In the genomic region with DNA sequence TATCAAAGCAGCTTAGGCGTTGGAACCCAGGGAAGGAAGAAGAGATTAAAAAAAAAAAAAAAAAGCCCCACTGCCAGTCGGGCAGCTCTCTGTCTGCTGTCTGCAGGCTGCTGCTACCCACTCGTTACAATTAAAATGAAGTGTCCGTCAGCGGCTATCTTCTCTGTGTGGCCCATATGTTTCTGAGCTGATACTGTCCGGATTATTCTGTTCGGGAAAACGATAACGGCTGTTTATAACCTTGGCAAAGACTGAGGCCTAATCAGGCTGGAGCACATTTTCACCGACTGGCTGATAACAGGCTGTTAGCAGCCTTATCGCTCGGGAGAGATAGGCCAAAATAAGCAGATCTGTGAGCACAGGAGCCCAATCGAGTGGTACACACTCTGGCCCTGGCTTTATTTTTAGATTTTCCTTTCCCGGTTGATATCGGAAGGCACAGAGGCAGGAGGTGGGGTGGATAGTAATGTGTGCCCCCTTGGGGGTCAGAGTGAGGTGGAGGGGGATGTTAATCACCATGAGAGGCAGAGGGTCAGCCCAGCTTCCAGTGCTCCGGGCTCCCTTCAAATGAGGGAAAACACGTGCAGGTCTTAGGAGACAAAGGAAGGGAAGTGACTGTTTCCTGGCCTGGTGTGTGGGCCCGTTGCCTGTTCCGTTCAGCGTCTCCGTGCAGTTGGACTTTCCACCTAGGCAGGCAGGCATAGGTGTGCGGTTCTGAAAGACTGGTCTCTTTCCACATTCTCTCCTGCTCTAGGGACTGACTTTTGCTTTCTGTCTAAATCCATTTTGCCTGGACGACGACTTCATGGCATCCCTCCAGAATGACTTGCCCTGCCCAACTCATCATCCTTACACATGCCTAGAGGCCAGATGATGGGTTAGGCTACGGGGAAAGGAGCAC, we compare ENCODE assay signal across 8 cellular contexts.
DNase-seq lines count a peak whose midpoint lies in the region; ATAC-seq and TF ChIP-seq lines count a peak whose summit lies in the region.

No MANE protein-coding gene starts in this region.

- H3K4me2 ChIP-seq in PC-3 (ENCODE audit: low read length) (no peak overlapping the region), mesenchymal stem cell (ENCODE audit: low read length, poor library complexity, severe bottlenecking) (no peak overlapping the region)

- TF ChIP-seq POLR2A in tibial nerve (IDR thresholded peaks at IDR 0.05): no peak

- H3K9ac ChIP-seq in PC-3 (ENCODE audit: low read length): no peak overlapping the region
- peak overlapping the region; percentile 61 for H3K9ac ChIP-seq in mesenchymal stem cell (ENCODE audit: low read length)

- H3K4me1 Mint-ChIP-seq in endothelial cell (ENCODE audit: unreplicated experiment) (peaks cover 39% of the 10 kb centered on the region), Caco-2 (ENCODE audit: low read depth, unreplicated experiment) (peaks cover 4% of the 10 kb centered on the region)

- intact Hi-C loops in PC-3 (cut with micrococcal nuclease) (no loop called here), Caco-2 (cut with micrococcal nuclease; ENCODE audit: unreplicated experiment) (no loop called here)

- H3K27me3 Mint-ChIP-seq in endothelial cell (ENCODE audit: unreplicated experiment) (peaks cover 2% of the 10 kb centered on the region), Caco-2 (ENCODE audit: insufficient read depth, unreplicated experiment) (no peaks in the 10 kb centered on the region)

- no peak overlapping the region for H3K18ac ChIP-seq in mesenchymal stem cell (ENCODE audit: low read depth in 1 of 2, low read length in 2 of 2)

- no peaks in the 10 kb centered on the region for H3K36me3 ChIP-seq in PC-3 (ENCODE audit: low read depth, low read length)
- H3K36me3 ChIP-seq in mesenchymal stem cell (ENCODE audit: control insufficient read depth in 1 of 2, insufficient read depth in 2 of 2, low read depth in 1 of 2, low read length in 2 of 2): peaks cover 0 to 3% of the 10 kb centered on the region in 2 experiments
- H3K36me3 ChIP-seq in tibial nerve: no peaks in the 10 kb centered on the region
- H3K36me3 ChIP-seq in SJCRH30: no peaks in the 10 kb centered on the region
- no peaks in the 10 kb centered on the region; the same call in 1 of the 2 replicates for H3K36me3 ChIP-seq in Caco-2 (ENCODE audit: control insufficient read depth, insufficient read depth, low read length)

- H3K27ac Mint-ChIP-seq in endothelial cell (ENCODE audit: unreplicated experiment) (peak overlapping the region; percentile 65), Caco-2 (ENCODE audit: unreplicated experiment) (no peak overlapping the region)

- H3K4me3 Mint-ChIP-seq in endothelial cell (ENCODE audit: unreplicated experiment): no peak overlapping the region
- H3K4me3 Mint-ChIP-seq in Caco-2 (ENCODE audit: unreplicated experiment): no peak overlapping the region

- H3K14ac ChIP-seq in mesenchymal stem cell (ENCODE audit: low read length in 2 of 2): no peak overlapping the region

- no peaks in the 10 kb centered on the region for H4K20me1 ChIP-seq in PC-3 (ENCODE audit: low read length)

- no peak overlapping the region for H4K91ac ChIP-seq in mesenchymal stem cell (ENCODE audit: low read length)

- H3F3A ChIP-seq in PC-3 (ENCODE audit: low read length, unreplicated experiment): peaks cover 7% of the 10 kb centered on the region

- H2BK15ac ChIP-seq in mesenchymal stem cell (ENCODE audit: low read depth, poor library complexity, severe bottlenecking): no peak overlapping the region

- H3K27ac ChIP-seq in PC-3 (ENCODE audit: low read length) (no peak overlapping the region), mesenchymal stem cell (ENCODE audit: low read length, poor library complexity, severe bottlenecking) (no peak overlapping the region), tibial nerve (peak overlapping the region in 3 of 4 donors; percentile 13 to 60 (median 55)), SJCRH30 (no peak overlapping the region)

- POLR2A ChIA-PET in PC-3 (lab: Charles Lee; ENCODE audit: unreplicated experiment) (no interaction called here), Caco-2 (lab: Charles Lee) (no interaction called here)

- no peak overlapping the region for H2AK5ac ChIP-seq in mesenchymal stem cell (ENCODE audit: low read length, severe bottlenecking)

- no peak overlapping the region for H2BK5ac ChIP-seq in mesenchymal stem cell (ENCODE audit: low read depth, low read length, poor library complexity, severe bottlenecking)

- H3K36me3 Mint-ChIP-seq in endothelial cell (ENCODE audit: low read depth, unreplicated experiment) (no peaks in the 10 kb centered on the region), Caco-2 (ENCODE audit: insufficient read depth, unreplicated experiment) (peaks cover 11% of the 10 kb centered on the region)

- no peak overlapping the region for H4K8ac ChIP-seq in mesenchymal stem cell (ENCODE audit: low read length)

- H3K79me2 ChIP-seq in PC-3 (ENCODE audit: low read length): no peaks in the 10 kb centered on the region

- no peak for TF ChIP-seq CTCF in PC-3 (conservative IDR thresholded peaks at IDR 0.05; ENCODE audit: low read depth, low read length)
- TF ChIP-seq CTCF in endothelial cell (IDR thresholded peaks at IDR 0.05; ENCODE audit: unreplicated experiment): no peak
- TF ChIP-seq CTCF in tibial nerve (IDR thresholded peaks at IDR 0.05): no peak
- TF ChIP-seq CTCF in Caco-2 (IDR thresholded peaks at IDR 0.05; ENCODE audit: insufficient read depth in 1 of 2, low read depth in 1 of 2, low read length in 1 of 2, severe bottlenecking in 1 of 2, unreplicated experiment in 1 of 2): no peak

- no peak overlapping the region for H3K23ac ChIP-seq in mesenchymal stem cell (ENCODE audit: low read length in 2 of 2)

- H3K27me3 ChIP-seq in PC-3 (ENCODE audit: low read length): no peaks in the 10 kb centered on the region
- H3K27me3 ChIP-seq in mesenchymal stem cell (ENCODE audit: control insufficient read depth in 1 of 2, insufficient read depth in 1 of 2, low read length in 2 of 2): peaks cover 0 to 2% of the 10 kb centered on the region in 2 experiments
- H3K27me3 ChIP-seq in tibial nerve: no peaks in the 10 kb centered on the region
- H3K27me3 ChIP-seq in SJCRH30: no peaks in the 10 kb centered on the region
- H3K27me3 ChIP-seq in Caco-2 (replicated peaks; ENCODE audit: control insufficient read depth, insufficient read depth, low read length): no peaks in the 10 kb centered on the region

- H3K4me3 ChIP-seq in PC-3 (ENCODE audit: low read length) (no peak overlapping the region), mesenchymal stem cell (ENCODE audit: insufficient read depth in 1 of 2, low read depth in 1 of 2, low read length in 2 of 2) (no peak overlapping the region), tibial nerve (no peak overlapping the region), SJCRH30 (no peak overlapping the region), Caco-2 (ENCODE audit: low read depth, low read length) (no peak overlapping the region)

- no peaks in the 10 kb centered on the region for H3K9me2 ChIP-seq in PC-3 (replicated peaks; ENCODE audit: low read length)

- peaks cover 4% of the 10 kb centered on the region for H3K79me1 ChIP-seq in mesenchymal stem cell (replicated peaks; ENCODE audit: low read length, poor library complexity, severe bottlenecking)

- BruUV-seq in PC-3 (replicated peaks; lab: Mats Ljungman, UMichigan) (no TSS peak), Caco-2 (replicated peaks; lab: Mats Ljungman, UMichigan) (no TSS peak)

- no peaks in the 10 kb centered on the region for H3K9me3 ChIP-seq in PC-3 (ENCODE audit: low read length)
- H3K9me3 ChIP-seq in mesenchymal stem cell (ENCODE audit: control insufficient read depth, low read length): no peaks in the 10 kb centered on the region
- no peaks in the 10 kb centered on the region for H3K9me3 ChIP-seq in tibial nerve
- H3K9me3 ChIP-seq in SJCRH30 (replicated peaks): no peaks in the 10 kb centered on the region
- H3K9me3 ChIP-seq in Caco-2: no peaks in the 10 kb centered on the region

- peaks cover 41% of the 10 kb centered on the region for H3K4me1 ChIP-seq in PC-3 (ENCODE audit: insufficient read depth, low read length)
- peaks cover 3% of the 10 kb centered on the region for H3K4me1 ChIP-seq in mesenchymal stem cell (ENCODE audit: control insufficient read depth, insufficient read depth, low read depth, low read length)
- H3K4me1 ChIP-seq in tibial nerve: peaks cover 0 to 72% (median 6%) of the 10 kb centered on the region in 4 donors
- peaks cover 43% of the 10 kb centered on the region for H3K4me1 ChIP-seq in SJCRH30
- H3K4me1 ChIP-seq in Caco-2: no peaks in the 10 kb centered on the region

- no peak overlapping the region for H3K4ac ChIP-seq in mesenchymal stem cell (ENCODE audit: low read depth in 1 of 2, low read length in 2 of 2)

- ATAC-seq in PC-3 (no peak), GM21526 (IDR thresholded peaks at IDR 0.05; ENCODE audit: low FRiP score, unreplicated experiment) (no peak), GM18870 (IDR thresholded peaks at IDR 0.05; ENCODE audit: unreplicated experiment) (no peak)

- H2BK12ac ChIP-seq in mesenchymal stem cell (ENCODE audit: low read length in 2 of 2): no peak overlapping the region

- no peak overlapping the region for H2AFZ ChIP-seq in PC-3 (ENCODE audit: low read length)
- H2AFZ ChIP-seq in mesenchymal stem cell (ENCODE audit: low read depth, low read length): no peak overlapping the region

- WGBS in mesenchymal stem cell: 79% methylated on average over 25 of the region's 25 CpGs
- 56 to 62% methylated on average over 24 to 25 of the region's 25 CpGs for WGBS in tibial nerve, 2 donors

- peak; percentile 46 for DNase-seq in PC-3
- peak; percentile 8 for DNase-seq in endothelial cell (ENCODE audit: low spot score)
- no peak for DNase-seq in mesenchymal stem cell
- DNase-seq in tibial nerve (ENCODE audit: low spot score in 2 of 2): no peak
- no peak for DNase-seq in SJCRH30
- no peak for DNase-seq in Caco-2

- no peak overlapping the region for H2BK120ac ChIP-seq in mesenchymal stem cell (ENCODE audit: low read depth, low read length)

- no peaks in the 10 kb centered on the region for H3K9me3 Mint-ChIP-seq in endothelial cell (ENCODE audit: unreplicated experiment)
- no peaks in the 10 kb centered on the region for H3K9me3 Mint-ChIP-seq in Caco-2 (ENCODE audit: unreplicated experiment)

- peak in 1 of 2 donors; percentile 70 for TF ChIP-seq EP300 in tibial nerve (IDR thresholded peaks at IDR 0.05)

- CTCF ChIA-PET in PC-3 (lab: Charles Lee): no interaction called here
- CTCF ChIA-PET in Caco-2 (lab: Charles Lee): no interaction called here

Comparison
In these comparisons a context has a peak if more than half of its experiments do, and no peak if none do; other contexts are left out.
1. DNase-seq: peak in PC-3 (single experiment) and endothelial cell (single experiment); none in mesenchymal stem cell (single experiment), tibial nerve (0 of 2), SJCRH30 (0 of 2) and Caco-2 (0 of 2).
2. H3K27ac ChIP-seq: peak in tibial nerve (3 of 4); none in PC-3 (single experiment), mesenchymal stem cell (single experiment) and SJCRH30 (single experiment).